ENCODE assay signal across 30 cellular contexts in genomic region chr3:188209740-188210139, GRCh38. TPM values are rescaled to one million over a fixed set of nuclear protein-coding genes. Genes with fewer than 3 reads are reported as not detected.
DNase-seq lines count a peak whose midpoint lies in the region; ATAC-seq and TF ChIP-seq lines count a peak whose summit lies in the region.
"Had no signal": no experiment of that assay in that cellular context is flagged by ENCODE, and none has a peak within 500 bp of the region (broad histone marks: within the 10 kb centered on the region; RNA-seq: fewer than 3 reads in every experiment).

No MANE protein-coding gene starts in this region.

- intact Hi-C loops in heart left ventricle (cut with DNase I), result no loop called here
- intact Hi-C loops in aorta (cut with DNase I), result loop anchor here (5.0 to 10.0 kb wide), 6 partner anchors 32 to 467 kb away; partner anchors contain the start of gene BCL6 (in 1 of the 2)

- no peak overlapping the region for H3K9ac ChIP-seq in neural progenitor cell

- H3K9me3 ChIP-seq in right atrium auricular region (no peaks in the 10 kb centered on the region), heart left ventricle (no peaks in the 10 kb centered on the region), neural progenitor cell (ENCODE audit: low read depth) (no peaks in the 10 kb centered on the region), aorta (ENCODE audit: control insufficient read depth, low read length) (no peaks in the 10 kb centered on the region)
- no peaks in the 10 kb centered on the region for H3K9me3 ChIP-seq in CD8-positive, alpha-beta memory T cell (ENCODE audit: low read length)
- H3K9me3 ChIP-seq: breast epithelium, MG63, neutrophil, tibial nerve had no signal

- no peak overlapping the region for H3K4me3 Mint-ChIP-seq in neural progenitor cell
- H3K4me3 Mint-ChIP-seq in CD8-positive, alpha-beta memory T cell, result no peak overlapping the region
- H3K4me3 Mint-ChIP-seq: activated CD4-positive, alpha-beta T cell treated with anti-CD3 and anti-CD28 coated beads, Interleukin-2, amount 10 ng/mL, durations not matched to agents 24 days and 14 days; B cell; effector memory CD8-positive, alpha-beta T cell; immature natural killer cell had no signal

- no peaks in the 10 kb centered on the region for H3K9me3 Mint-ChIP-seq in neural progenitor cell
- no peaks in the 10 kb centered on the region for H3K9me3 Mint-ChIP-seq in CD8-positive, alpha-beta memory T cell
- H3K9me3 Mint-ChIP-seq: effector memory CD8-positive, alpha-beta T cell; immature natural killer cell had no signal

- H3K27me3 ChIP-seq in right atrium auricular region, result no peaks in the 10 kb centered on the region
- H3K27me3 ChIP-seq in heart left ventricle, result no peaks in the 10 kb centered on the region
- no peaks in the 10 kb centered on the region for H3K27me3 ChIP-seq in neural progenitor cell
- no peaks in the 10 kb centered on the region for H3K27me3 ChIP-seq in aorta (ENCODE audit: control insufficient read depth in 1 of 2, insufficient read depth in 2 of 2, low read length in 1 of 2)
- H3K27me3 ChIP-seq in CD8-positive, alpha-beta memory T cell (ENCODE audit: insufficient read depth, low read length, poor library complexity, severe bottlenecking), result no peaks in the 10 kb centered on the region
- H3K27me3 ChIP-seq: breast epithelium, MG63, neutrophil, tibial nerve had no signal

- WGBS in heart left ventricle, 4 donors, result 93 to 100% (median 94%) methylated on average over 1 of the region's 1 CpG
- 48 to 58% methylated on average over 1 of the region's 1 CpG for WGBS in aorta, 2 donors

- POLR2A ChIA-PET in CD8-positive, alpha-beta memory T cell (lab: Charles Lee), result interaction anchor here (0.7 kb wide), 1 partner anchor 8 kb away, joined by 3 read pairs; no protein-coding TSS in a partner anchor

- H3K27ac Mint-ChIP-seq in neural progenitor cell, result peak overlapping the region; percentile 9
- peak overlapping the region in 1 of 8 donors; percentile 84 for H3K27ac Mint-ChIP-seq in CD8-positive, alpha-beta memory T cell
- H3K27ac Mint-ChIP-seq: activated CD4-positive, alpha-beta T cell treated with anti-CD3 and anti-CD28 coated beads, Interleukin-2, amount 10 ng/mL, durations not matched to agents 24 days and 14 days; B cell had no signal

- ATAC-seq in heart left ventricle (no peak), aorta (ENCODE audit: low FRiP score) (no peak)
- ATAC-seq: effector memory CD8-positive, alpha-beta T cell; esophagus mucosa; left colon; stimulated activated naive CD8-positive, alpha-beta T cell treated with anti-CD3 and anti-CD28 coated beads, Interleukin-15, Interleukin-2, amounts not matched to agents 100 U/mL and 50 U/mL, for 24 hours had no signal

- TF ChIP-seq CTCF in right atrium auricular region (IDR thresholded peaks at IDR 0.05) (no peak), heart left ventricle (IDR thresholded peaks at IDR 0.05) (no peak), coronary artery (IDR thresholded peaks at IDR 0.05) (no peak), neural progenitor cell (IDR thresholded peaks at IDR 0.05) (no peak)

- TF ChIP-seq POLR2A in heart left ventricle (IDR thresholded peaks at IDR 0.05), result no peak

- H3K27me3 Mint-ChIP-seq in neural progenitor cell (ENCODE audit: insufficient read depth, low read depth), result no peaks in the 10 kb centered on the region
- H3K27me3 Mint-ChIP-seq in CD8-positive, alpha-beta memory T cell, result no peaks in the 10 kb centered on the region
- H3K27me3 Mint-ChIP-seq: activated CD4-positive, alpha-beta T cell treated with anti-CD3 and anti-CD28 coated beads, Interleukin-2, amount 10 ng/mL, durations not matched to agents 24 days and 14 days; B cell; effector memory CD8-positive, alpha-beta T cell had no signal

- H2AFZ ChIP-seq in neural progenitor cell (replicated peaks), result no peak overlapping the region

- peaks cover 44% of the 10 kb centered on the region for H3K79me2 ChIP-seq in neural progenitor cell (ENCODE audit: low read depth)

- peaks cover 15% of the 10 kb centered on the region for H3F3A ChIP-seq in neural progenitor cell (ENCODE audit: low read depth)

- no peak overlapping the region for H3K4me2 ChIP-seq in neural progenitor cell

- H4K20me1 ChIP-seq in neural progenitor cell (ENCODE audit: low read depth), result peaks cover 27% of the 10 kb centered on the region

- CTCF ChIA-PET in CD8-positive, alpha-beta memory T cell (lab: Charles Lee), result no interaction called here

- H3K27ac ChIP-seq in right atrium auricular region (peak overlapping the region; percentile 55 to 74), heart left ventricle (peak overlapping the region in 4 of 12 donors; percentile 55 to 89 (median 75)), coronary artery (peak overlapping the region; percentile 56 to 77), neural progenitor cell (no peak overlapping the region), aorta (ENCODE audit: low read depth in 1 of 2, low read length in 2 of 2) (peak overlapping the region; percentile 79 to 93)
- no peak overlapping the region for H3K27ac ChIP-seq in CD8-positive, alpha-beta memory T cell (ENCODE audit: low read depth, low read length)
- H3K27ac ChIP-seq: breast epithelium, neutrophil had no signal

- peaks cover 9% of the 10 kb centered on the region for H3K36me3 Mint-ChIP-seq in neural progenitor cell
- peaks cover 0 to 34% (median 23%) of the 10 kb centered on the region in 3 donors for H3K36me3 Mint-ChIP-seq in CD8-positive, alpha-beta memory T cell

- H3K36me3 ChIP-seq in right atrium auricular region, result peaks cover 22% of the 10 kb centered on the region
- H3K36me3 ChIP-seq in heart left ventricle, result peaks cover 0 to 33% (median 0%) of the 10 kb centered on the region in 9 donors
- H3K36me3 ChIP-seq in neural progenitor cell, result no peaks in the 10 kb centered on the region
- H3K36me3 ChIP-seq in aorta (ENCODE audit: control insufficient read depth in 1 of 2, insufficient read depth in 2 of 2, low read length in 1 of 2), result no peaks in the 10 kb centered on the region
- H3K36me3 ChIP-seq in CD8-positive, alpha-beta memory T cell (ENCODE audit: insufficient read depth, low read length), result no peaks in the 10 kb centered on the region
- H3K36me3 ChIP-seq: breast epithelium, neutrophil, tibial nerve had no signal

- no peak for DNase-seq in right atrium auricular region (ENCODE audit: low spot score)
- DNase-seq in heart left ventricle, result no peak
- no peak for DNase-seq in coronary artery (ENCODE audit: low spot score)
- no peak for DNase-seq in neural progenitor cell (ENCODE audit: low spot score)
- no peak for DNase-seq in aorta
- DNase-seq in NCI-H1694 (lab: John Stamatoyannopoulos, UW), result no peak
- no peak for DNase-seq in NCI-H82 treated with DMSO at 0.1 percent for 48 hours (lab: John Stamatoyannopoulos, UW; ENCODE audit: unreplicated experiment)
- no peak for DNase-seq in CD8-positive, alpha-beta memory T cell
- DNase-seq: activated CD4-positive, alpha-beta T cell treated with anti-CD3 and anti-CD28 coated beads, Interleukin-2, amount 10 ng/mL, durations not matched to agents 24 days and 14 days; activated gamma-delta T cell treated with Interleukin-2 at 50 U/mL for 16 hours; activated T-cell treated with anti-CD3 and anti-CD28 coated beads, Interleukin-2, amount 50 U/mL, for 1 hour; DMS53; effector memory CD8-positive, alpha-beta T cell; H7; hypothalamus; immature natural killer cell; KBM-7; left colon; MG63; NCI-H1105 treated with DMSO at 0.1 percent for 48 hours; NCI-H2081; NCI-H2227 treated with DMSO at 0.1 percent for 48 hours; NCI-H82; RPMI8226; stimulated activated naive CD8-positive, alpha-beta T cell treated with anti-CD3 and anti-CD28 coated beads, Interleukin-15, Interleukin-2, amounts not matched to agents 100 U/mL and 50 U/mL, for 24 hours had no signal

- H3K4me3 ChIP-seq in right atrium auricular region (no peak overlapping the region), heart left ventricle (no peak overlapping the region), coronary artery (no peak overlapping the region), neural progenitor cell (no peak overlapping the region), aorta (ENCODE audit: low read length in 2 of 2) (no peak overlapping the region)
- no peak overlapping the region for H3K4me3 ChIP-seq in CD8-positive, alpha-beta memory T cell (ENCODE audit: low read length)
- H3K4me3 ChIP-seq: breast epithelium, MG63, tibial nerve had no signal

- H3K4me1 ChIP-seq in right atrium auricular region (peaks cover 0 to 56% of the 10 kb centered on the region in 2 donors), heart left ventricle (peaks cover 0 to 74% (median 39%) of the 10 kb centered on the region in 12 donors), neural progenitor cell (peaks cover 21% of the 10 kb centered on the region), aorta (ENCODE audit: control insufficient read depth in 1 of 2, insufficient read depth in 2 of 2, low read length in 2 of 2) (peaks cover 8% of the 10 kb centered on the region in 2 donors)
- H3K4me1 ChIP-seq in CD8-positive, alpha-beta memory T cell (ENCODE audit: insufficient read depth, low read length), result no peaks in the 10 kb centered on the region
- H3K4me1 ChIP-seq: breast epithelium had no signal

- peaks cover 42% of the 10 kb centered on the region for H3K4me1 Mint-ChIP-seq in neural progenitor cell
- H3K4me1 Mint-ChIP-seq in CD8-positive, alpha-beta memory T cell, result peaks cover 12 to 20% (median 12%) of the 10 kb centered on the region in 3 donors

RNA-seq across cellular contexts. Expression of gene LPP, which starts 55.8 kb away (rescaled TPM):
- total RNA-seq in right atrium auricular region, result 100 to 1,000 TPM; 117 to 186 TPM
- total RNA-seq in heart left ventricle, result 100 to 1,000 TPM in 6 of 9 donors, 10 to 100 TPM in 3; 76.6 to 178 (median 111) TPM
- 10 to 100 TPM in 1 of 2 donors, 1 to 10 TPM in 1; 9.2 to 20.5 TPM for polyA plus RNA-seq in heart left ventricle
- 18.9 and 27.4 TPM in 2 replicates for total RNA-seq in neural progenitor cell (ENCODE audit: low replicate concordance)
- total RNA-seq in aorta, result 1,000 to 10,000 TPM in 1 of 2 donors, 100 to 1,000 TPM in 1; 995 to 2,536 TPM
- polyA plus RNA-seq in aorta, result 10 to 100 TPM; 37.7 to 58.8 TPM
- 10 to 100 TPM; 13.4 to 18.0 TPM for total RNA-seq in CD8-positive, alpha-beta memory T cell
- polyA plus RNA-seq in CD8-positive, alpha-beta memory T cell, result 23.5 TPM

Comparison
In these comparisons a context has a peak if more than half of its experiments do, and no peak if none do; other contexts are left out.
1. H3K27ac ChIP-seq: peak in right atrium auricular region (2 of 2), coronary artery (2 of 2) and aorta (2 of 2); none in neural progenitor cell (single experiment) and CD8-positive, alpha-beta memory T cell (single experiment).
2. RNA of gene LPP, which starts 55.8 kb away (total RNA-seq): 995 to 2,536 TPM in aorta; 117 to 186 TPM in right atrium auricular region, 76.6 to 178 TPM in heart left ventricle, 18.9 to 27.4 TPM in neural progenitor cell and 13.4 to 18.0 TPM in CD8-positive, alpha-beta memory T cell; every median in the first group is over 4 times any median in the second.
3. intact Hi-C loops: an anchor here in aorta (5.0 to 10.0 kb wide); none called in heart left ventricle.